Comparison of ENCODE assay signal across 8 cellular contexts in the genomic region with DNA sequence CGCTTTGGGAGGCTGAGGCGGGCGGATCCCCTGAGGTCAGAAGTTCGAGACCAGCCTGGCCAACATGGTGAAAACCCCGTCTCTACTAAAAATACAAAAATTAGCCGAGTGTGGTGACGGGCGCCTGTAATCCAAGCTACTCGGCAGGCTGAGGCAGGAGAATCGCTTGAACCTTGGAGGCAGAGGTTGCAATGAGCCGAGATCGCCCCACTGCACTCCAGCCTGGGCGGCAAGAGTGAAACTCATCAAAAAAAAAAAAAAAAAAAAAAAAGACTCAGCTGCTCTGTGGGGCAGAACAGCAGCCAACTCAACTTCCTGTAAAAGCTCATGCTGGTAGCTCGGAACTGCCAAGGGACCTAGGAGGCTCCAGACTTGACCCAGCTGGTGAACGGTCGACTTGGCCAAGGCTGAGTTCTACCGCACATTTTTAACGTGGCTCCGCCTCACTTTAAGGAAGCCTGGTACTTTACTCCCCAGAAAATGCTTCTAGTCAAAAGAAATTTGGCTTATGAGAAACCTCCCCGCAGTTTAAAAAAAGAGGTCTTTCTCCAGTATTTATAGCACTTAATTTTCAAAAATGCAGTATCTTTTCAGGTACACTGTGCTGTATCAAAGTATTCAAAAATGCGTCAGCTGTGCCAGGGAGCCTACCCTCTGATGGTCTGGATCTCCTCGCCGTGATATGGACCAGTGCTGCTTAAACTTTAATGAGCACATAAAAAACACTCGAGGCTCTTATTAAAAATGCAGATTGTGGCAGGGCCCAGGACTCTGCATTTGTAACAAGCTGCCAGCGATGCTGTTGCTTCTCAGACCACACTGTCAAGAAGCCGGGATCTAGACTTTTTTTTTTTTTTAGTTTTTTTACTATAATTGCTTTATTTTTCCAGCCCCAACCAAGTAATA. TPM values are rescaled to one million over a fixed set of nuclear protein-coding genes. Genes with fewer than 3 reads are reported as not detected.
A peak's percentile ranks its signal among the peaks of the same experiment; 100 is the strongest.
DNase-seq lines count a peak whose midpoint lies in the region; ATAC-seq, FAIRE-seq and TF ChIP-seq lines count a peak whose summit lies in the region.

No MANE protein-coding gene starts in this region.

- peaks cover 9 to 16% of the 10 kb centered on the region in 2 donors for H3K4me1 ChIP-seq in small intestine (ENCODE audit: control insufficient read depth in 2 of 2, insufficient read depth in 1 of 2, low read depth in 1 of 2, low read length in 1 of 2)

- no peak for FAIRE-seq in small intestine (lab: Jason Lieb, UNC)

- peak overlapping the region; percentile 98 for H3K27ac Mint-ChIP-seq in activated CD4-positive, alpha-beta T cell treated with anti-CD3 and anti-CD28 coated beads, Interleukin-2, amount 10 ng/mL, durations not matched to agents 7 days and 5 days

- H3K27me3 Mint-ChIP-seq in activated CD4-positive, alpha-beta T cell treated with anti-CD3 and anti-CD28 coated beads, Interleukin-2, amount 10 ng/mL, durations not matched to agents 7 days and 5 days: no peaks in the 10 kb centered on the region

- H3K36me3 ChIP-seq in small intestine (ENCODE audit: control insufficient read depth in 2 of 2, insufficient read depth in 2 of 2, low read length in 2 of 2): no peaks in the 10 kb centered on the region

- in situ Hi-C loops in astrocyte of the cerebellum (cut with HindIII; ENCODE audit: low sequenced_read_pairs): no loop called here

- H3K36me3 Mint-ChIP-seq in activated CD4-positive, alpha-beta T cell treated with anti-CD3 and anti-CD28 coated beads, Interleukin-2, amount 10 ng/mL, durations not matched to agents 7 days and 5 days (ENCODE audit: low read depth): peaks cover 16% of the 10 kb centered on the region

- H3K27ac ChIP-seq in small intestine (ENCODE audit: low read depth in 1 of 2, low read length in 1 of 2): peak overlapping the region; percentile 76 to 93

- H3K4me1 Mint-ChIP-seq in activated CD4-positive, alpha-beta T cell treated with anti-CD3 and anti-CD28 coated beads, Interleukin-2, amount 10 ng/mL, durations not matched to agents 7 days and 5 days: peaks cover 43% of the 10 kb centered on the region

- peaks cover 5% of the 10 kb centered on the region for H3K9me3 Mint-ChIP-seq in activated CD4-positive, alpha-beta T cell treated with anti-CD3 and anti-CD28 coated beads, Interleukin-2, amount 10 ng/mL, durations not matched to agents 7 days and 5 days

- peak overlapping the region; percentile 89 for H3K4me3 Mint-ChIP-seq in activated CD4-positive, alpha-beta T cell treated with anti-CD3 and anti-CD28 coated beads, Interleukin-2, amount 10 ng/mL, durations not matched to agents 7 days and 5 days

- CTCF ChIA-PET in activated CD4-positive, alpha-beta T cell treated with anti-CD3 and anti-CD28 coated beads, Interleukin-2, amount 10 ng/mL, durations not matched to agents 7 days and 5 days (lab: Charles Lee): interaction anchor here (0.5 to 2.6 kb wide), 13 partner anchors 8 to 518 kb away, joined by 3 to 15 read pairs (median 3); partner anchors contain the start of gene MAP3K3

- WGBS in small intestine, 3 donors: 18 to 22% (median 22%) methylated on average over 26 of the region's 26 CpGs

- peak overlapping the region; percentile 85 for H3K4me3 ChIP-seq in astrocyte of the cerebellum (ENCODE audit: low read depth, low read length)
- peak overlapping the region; percentile 65 for H3K4me3 ChIP-seq in iPS-18c (ENCODE audit: insufficient read depth, low read depth, low read length)
- peak overlapping the region in 1 of 2 donors; percentile 59 for H3K4me3 ChIP-seq in small intestine (ENCODE audit: low read depth in 1 of 2, low read length in 2 of 2)

- no peak for TF ChIP-seq CTCF in astrocyte of the cerebellum (IDR thresholded peaks at IDR 0.05; ENCODE audit: low read depth, low read length, missing control alignments)

- H3K27me3 ChIP-seq in small intestine (ENCODE audit: control insufficient read depth in 2 of 2, insufficient read depth in 2 of 2, low read length in 2 of 2): no peaks in the 10 kb centered on the region

- no peaks in the 10 kb centered on the region for H3K9me3 ChIP-seq in iPS-18c (ENCODE audit: control insufficient read depth, insufficient read depth, low read length)
- no peaks in the 10 kb centered on the region for H3K9me3 ChIP-seq in small intestine (ENCODE audit: control insufficient read depth, low read depth)

- ATAC-seq in GM21423 (IDR thresholded peaks at IDR 0.05; ENCODE audit: unreplicated experiment): no peak

- peak; percentile 53 for DNase-seq in activated CD4-positive, alpha-beta T cell treated with anti-CD3 and anti-CD28 coated beads, Interleukin-2, amount 10 ng/mL, durations not matched to agents 7 days and 5 days
- no peak for DNase-seq in activated CD4-positive, alpha-beta T cell treated with anti-CD3 and anti-CD28 coated beads for 1 hour
- DNase-seq in NCI-H226: peak; percentile 38
- DNase-seq in astrocyte of the cerebellum (ENCODE audit: low read depth): no peak
- DNase-seq in small intestine: peak; percentile 42
- no peak for DNase-seq in NCI-H1048 (lab: John Stamatoyannopoulos, UW)

- POLR2A ChIA-PET in activated CD4-positive, alpha-beta T cell treated with anti-CD3 and anti-CD28 coated beads, Interleukin-2, amount 10 ng/mL, durations not matched to agents 7 days and 5 days (lab: Charles Lee): interaction anchor here (0.6 to 1.0 kb wide), 4 partner anchors 17 to 142 kb away, joined by 3 to 7 read pairs (median 4); partner anchors contain the start of gene PSMC5

RNA-seq across cellular contexts. Expression of gene SMARCD2, which starts 1.2 kb away (rescaled TPM):
- 100 to 1,000 TPM; 133 to 138 TPM for total RNA-seq in activated CD4-positive, alpha-beta T cell treated with anti-CD3 and anti-CD28 coated beads, Interleukin-2, amount 10 ng/mL, durations not matched to agents 7 days and 5 days
- polyA plus RNA-seq in small intestine: 10 to 100 TPM; 44.0 to 95.3 (median 54.3) TPM

RNA-seq across cellular contexts. Expression of gene FTSJ3, which starts 16.2 kb away (rescaled TPM):
- total RNA-seq in activated CD4-positive, alpha-beta T cell treated with anti-CD3 and anti-CD28 coated beads, Interleukin-2, amount 10 ng/mL, durations not matched to agents 7 days and 5 days: 10 to 100 TPM; 49.2 to 55.0 TPM
- 10 to 100 TPM; 13.9 to 23.9 (median 15.4) TPM for polyA plus RNA-seq in small intestine

RNA-seq across cellular contexts. Expression of gene PSMC5, which starts 16.4 kb away (rescaled TPM):
- total RNA-seq in activated CD4-positive, alpha-beta T cell treated with anti-CD3 and anti-CD28 coated beads, Interleukin-2, amount 10 ng/mL, durations not matched to agents 7 days and 5 days: 100 to 1,000 TPM; 119 to 155 TPM
- 100 to 1,000 TPM; 135 to 180 (median 152) TPM for polyA plus RNA-seq in small intestine

RNA-seq across cellular contexts. Expression of gene CSH2, which starts 29.8 kb away (rescaled TPM):
- not detected for total RNA-seq in activated CD4-positive, alpha-beta T cell treated with anti-CD3 and anti-CD28 coated beads, Interleukin-2, amount 10 ng/mL, durations not matched to agents 7 days and 5 days
- polyA plus RNA-seq in small intestine: not detected

RNA-seq across cellular contexts. Expression of gene GH2, which starts 38.1 kb away (rescaled TPM):
- not detected for total RNA-seq in activated CD4-positive, alpha-beta T cell treated with anti-CD3 and anti-CD28 coated beads, Interleukin-2, amount 10 ng/mL, durations not matched to agents 7 days and 5 days
- polyA plus RNA-seq in small intestine: not detected

Comparison
In these comparisons a context has a peak if more than half of its experiments do, and no peak if none do; other contexts are left out.
1. DNase-seq: peak in activated CD4-positive, alpha-beta T cell treated with anti-CD3 and anti-CD28 coated beads, Interleukin-2, amount 10 ng/mL, durations not matched to agents 7 days and 5 days (single experiment), NCI-H226 (single experiment) and small intestine (single experiment); none in activated CD4-positive, alpha-beta T cell treated with anti-CD3 and anti-CD28 coated beads for 1 hour (single experiment), astrocyte of the cerebellum (single experiment) and NCI-H1048 (single experiment).